Comparison of ENCODE assay signal across 19 cellular contexts in the genomic region with DNA sequence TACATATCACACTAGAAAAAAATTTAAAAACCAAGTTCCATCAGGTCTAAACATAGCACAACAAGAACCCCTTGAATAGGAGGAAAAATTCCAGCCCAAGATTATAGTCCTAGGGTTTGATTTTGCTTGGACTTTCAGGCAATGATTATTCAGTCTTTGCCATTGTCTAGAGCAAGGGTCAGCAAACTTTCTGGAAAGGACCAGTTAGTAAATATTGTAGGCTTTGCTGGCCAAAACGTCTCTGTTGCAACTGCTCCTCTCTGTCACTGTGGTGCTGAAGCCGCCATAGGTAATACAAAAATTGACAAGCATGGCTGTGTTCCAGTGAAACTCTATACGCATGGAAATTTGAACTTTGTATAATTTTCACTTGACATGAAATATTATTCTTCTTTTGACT.
DNase-seq lines count a peak whose midpoint lies in the region; ATAC-seq, FAIRE-seq and TF ChIP-seq lines count a peak whose summit lies in the region.
"Had no signal": no experiment of that assay in that cellular context is flagged by ENCODE, and none has a peak within 500 bp of the region (broad histone marks: within the 10 kb centered on the region; RNA-seq: fewer than 3 reads in every experiment).

No MANE protein-coding gene starts in this region.

- no TSS peak for BruUV-seq in K562 (replicated peaks; lab: Mats Ljungman, UMichigan)

- POLR2A ChIA-PET in K562 (lab: Yijun Ruan, JAX), result no interaction called here

- no peak overlapping the region for H3K27ac Mint-ChIP-seq in activated naive CD4-positive, alpha-beta T cell treated with anti-CD3 and anti-CD28 coated beads for 36 hours
- H3K27ac Mint-ChIP-seq: CD4-positive, alpha-beta memory T cell; H9 had no signal

- in situ Hi-C loops in K562 (cut with MboI), result no loop called here

- H3K27me3 Mint-ChIP-seq in activated naive CD4-positive, alpha-beta T cell treated with anti-CD3 and anti-CD28 coated beads for 36 hours (ENCODE audit: low read depth), result no peaks in the 10 kb centered on the region

- no peak for TF ChIP-seq POLR2A in K562 (conservative IDR thresholded peaks at IDR 0.05)

- H3K79me2 ChIP-seq in K562 (ENCODE audit: control insufficient read depth, insufficient read depth, low read length), result no peaks in the 10 kb centered on the region
- H3K79me2 ChIP-seq in neural cell (replicated peaks; ENCODE audit: insufficient read depth, low read length), result no peaks in the 10 kb centered on the region

- ATAC-seq in K562, result no peak
- peak; percentile 99 for ATAC-seq in left lobe of liver
- ATAC-seq: HCT116 had no signal

- H3K27me3 ChIP-seq in K562 (ENCODE audit: control insufficient read depth in 2 of 2, insufficient read depth in 2 of 2, low read length in 2 of 2), result no peaks in the 10 kb centered on the region
- H3K27me3 ChIP-seq in neural cell (ENCODE audit: insufficient read depth, low read depth, low read length), result no peaks in the 10 kb centered on the region

- H4K20me1 ChIP-seq in K562 (replicated peaks; ENCODE audit: control insufficient read depth, insufficient read depth, low read length) (no peaks in the 10 kb centered on the region), neural cell (ENCODE audit: insufficient read depth) (no peaks in the 10 kb centered on the region)

- no peaks in the 10 kb centered on the region for H3K36me3 ChIP-seq in K562 (ENCODE audit: control insufficient read depth, insufficient read depth, low read length)
- no peaks in the 10 kb centered on the region for H3K36me3 ChIP-seq in neural cell (ENCODE audit: insufficient read depth, low read length)

- no peak for TF ChIP-seq CTCF in K562 (IDR thresholded peaks at IDR 0.05 in 2 of 3, conservative IDR thresholded peaks at IDR 0.05 in 1 of 3; ENCODE audit: insufficient read depth in 2 of 3, low read depth in 1 of 3, low read length in 3 of 3)
- no peak for TF ChIP-seq CTCF in neural cell (IDR thresholded peaks at IDR 0.05; ENCODE audit: poor library complexity, severe bottlenecking)

- TF ChIP-seq RAD21 in K562 (CRISPR knock-in tag; conservative IDR thresholded peaks at IDR 0.05 in 1 of 2, IDR thresholded peaks at IDR 0.05 in 1 of 2) (no peak), neural cell (conservative IDR thresholded peaks at IDR 0.05) (no peak)

- H3K36me3 Mint-ChIP-seq in activated naive CD4-positive, alpha-beta T cell treated with anti-CD3 and anti-CD28 coated beads for 36 hours (ENCODE audit: low read depth), result no peaks in the 10 kb centered on the region
- H3K36me3 Mint-ChIP-seq: CD4-positive, alpha-beta memory T cell had no signal

- H3K27ac ChIP-seq in K562 (ENCODE audit: extremely low read depth, low read depth, low read length), result no peak overlapping the region
- peak overlapping the region; percentile 79 for H3K27ac ChIP-seq in neural cell (ENCODE audit: low read length)
- H3K27ac ChIP-seq: GM23248 had no signal

- H3K9ac ChIP-seq in K562 (ENCODE audit: insufficient read depth in 1 of 2, low read depth in 2 of 2, low read length in 2 of 2) (no peak overlapping the region), neural cell (ENCODE audit: low read length) (no peak overlapping the region)
- H3K9ac ChIP-seq: GM23248 had no signal

- no peaks in the 10 kb centered on the region; a peak in 1 of 5 replicates for H3K4me1 ChIP-seq in K562 (replicated peaks in 1 of 2; ENCODE audit: control insufficient read depth in 2 of 2, insufficient read depth in 2 of 2, low read length in 2 of 2)

- DNase-seq in K562 (ENCODE audit: extremely low read depth in 1 of 4, low spot score in 3 of 4) (no peak), left lobe of liver (ENCODE audit: low spot score) (peak; percentile 52)
- no peak for DNase-seq in activated naive CD4-positive, alpha-beta T cell treated with anti-CD3 and anti-CD28 coated beads for 36 hours
- DNase-seq in activated CD4-positive, alpha-beta T cell treated with anti-CD3 and anti-CD28 coated beads for 48 hours, result no peak
- no peak for DNase-seq in activated effector memory CD4-positive, alpha-beta T cell treated with anti-CD3 and anti-CD28 coated beads, Interleukin-2, amount 50 U/mL, for 16 hours
- DNase-seq: C1 segment of cervical spinal cord; Calu3; CD4-positive, alpha-beta memory T cell; COR-L47; DMS53; DMS79 treated with DMSO at 0.1 percent for 48 hours; GF-D8; GM23248; H9 had no signal

- no peaks in the 10 kb centered on the region for H3K9me2 ChIP-seq in neural cell (ENCODE audit: insufficient read depth, low read length)

- H3K9me1 ChIP-seq in K562 (ENCODE audit: control insufficient read depth, insufficient read depth, low read length), result no peaks in the 10 kb centered on the region

- H3K9me3 Mint-ChIP-seq in activated naive CD4-positive, alpha-beta T cell treated with anti-CD3 and anti-CD28 coated beads for 36 hours, result no peaks in the 10 kb centered on the region
- H3K9me3 Mint-ChIP-seq: H9 had no signal

- CTCF ChIA-PET in K562 (lab: Yijun Ruan, JAX; ENCODE audit: low intra/inter-chr PET ratio), result no interaction called here
- CTCF ChIA-PET in activated naive CD4-positive, alpha-beta T cell treated with anti-CD3 and anti-CD28 coated beads for 36 hours (lab: Charles Lee), result no interaction called here

- H3K4me2 ChIP-seq in K562 (ENCODE audit: insufficient read depth, low read length), result no peak overlapping the region
- H3K4me2 ChIP-seq in neural cell (ENCODE audit: low read length), result no peak overlapping the region

- no peak for TF ChIP-seq EP300 in K562 (IDR thresholded peaks at IDR 0.05; ENCODE audit: low read length)
- TF ChIP-seq EP300 in neural cell (conservative IDR thresholded peaks at IDR 0.05; ENCODE audit: poor library complexity, severe bottlenecking), result no peak

- intact Hi-C loops in K562 (cut with micrococcal nuclease), result no loop called here
- intact Hi-C loops in activated naive CD4-positive, alpha-beta T cell treated with anti-CD3 and anti-CD28 coated beads for 36 hours (cut with micrococcal nuclease), result no loop called here

- H3K4me3 ChIP-seq in K562 (no peak overlapping the region), neural cell (ENCODE audit: low read length) (no peak overlapping the region)
- H3K4me3 ChIP-seq: GM23248 had no signal

- H3K4me3 Mint-ChIP-seq in activated naive CD4-positive, alpha-beta T cell treated with anti-CD3 and anti-CD28 coated beads for 36 hours, result no peak overlapping the region
- H3K4me3 Mint-ChIP-seq: CD4-positive, alpha-beta memory T cell; H9 had no signal

- peaks cover 3% of the 10 kb centered on the region for H3F3A ChIP-seq in neural cell (ENCODE audit: insufficient read depth, low read length, poor library complexity, severe bottlenecking)

- peak overlapping the region; percentile 69 for H2AFZ ChIP-seq in K562 (ENCODE audit: low read depth, low read length)
- no peak overlapping the region for H2AFZ ChIP-seq in neural cell (ENCODE audit: low read depth, low read length)
- H2AFZ ChIP-seq: GM23248 had no signal

- H3K9me3 ChIP-seq in K562 (replicated peaks; ENCODE audit: control insufficient read depth, insufficient read depth, low read depth, low read length), result no peaks in the 10 kb centered on the region
- no peaks in the 10 kb centered on the region for H3K9me3 ChIP-seq in neural cell (ENCODE audit: low read length)

- FAIRE-seq in K562 (lab: Jason Lieb, UNC), result no peak
- FAIRE-seq: GM12891, GM18507, H1 had no signal

- H3K4me1 Mint-ChIP-seq in activated naive CD4-positive, alpha-beta T cell treated with anti-CD3 and anti-CD28 coated beads for 36 hours (ENCODE audit: low read depth), result peaks cover 3% of the 10 kb centered on the region

- 59% methylated on average over 3 of the region's 3 CpGs for WGBS in K562 (ENCODE audit: insufficient coverage, low coverage, missing lambda C conversion rate)

TF ChIP-seq in K562, 482 proteins besides CTCF, POLR2A, EP300 and RAD21:
- TF ChIP-seq PTRF (tag; IDR thresholded peaks at IDR 0.05), result no peak

TF ChIP-seq in neural cell, 6 proteins besides CTCF, POLR2A, EP300 and RAD21:
- TF ChIP-seq TAF1 (IDR thresholded peaks at IDR 0.05; ENCODE audit: low read depth) (no peak), MXI1 (conservative IDR thresholded peaks at IDR 0.05; ENCODE audit: poor library complexity, severe bottlenecking) (no peak), EZH2 (IDR thresholded peaks at IDR 0.05; ENCODE audit: borderline replicate concordance, insufficient read depth, low read length, poor library complexity, severe bottlenecking) (no peak), SMC3 (conservative IDR thresholded peaks at IDR 0.05; ENCODE audit: poor library complexity) (no peak), POLR2AphosphoS5 (IDR thresholded peaks at IDR 0.05) (no peak)
- TF ChIP-seq, protein P1, sequence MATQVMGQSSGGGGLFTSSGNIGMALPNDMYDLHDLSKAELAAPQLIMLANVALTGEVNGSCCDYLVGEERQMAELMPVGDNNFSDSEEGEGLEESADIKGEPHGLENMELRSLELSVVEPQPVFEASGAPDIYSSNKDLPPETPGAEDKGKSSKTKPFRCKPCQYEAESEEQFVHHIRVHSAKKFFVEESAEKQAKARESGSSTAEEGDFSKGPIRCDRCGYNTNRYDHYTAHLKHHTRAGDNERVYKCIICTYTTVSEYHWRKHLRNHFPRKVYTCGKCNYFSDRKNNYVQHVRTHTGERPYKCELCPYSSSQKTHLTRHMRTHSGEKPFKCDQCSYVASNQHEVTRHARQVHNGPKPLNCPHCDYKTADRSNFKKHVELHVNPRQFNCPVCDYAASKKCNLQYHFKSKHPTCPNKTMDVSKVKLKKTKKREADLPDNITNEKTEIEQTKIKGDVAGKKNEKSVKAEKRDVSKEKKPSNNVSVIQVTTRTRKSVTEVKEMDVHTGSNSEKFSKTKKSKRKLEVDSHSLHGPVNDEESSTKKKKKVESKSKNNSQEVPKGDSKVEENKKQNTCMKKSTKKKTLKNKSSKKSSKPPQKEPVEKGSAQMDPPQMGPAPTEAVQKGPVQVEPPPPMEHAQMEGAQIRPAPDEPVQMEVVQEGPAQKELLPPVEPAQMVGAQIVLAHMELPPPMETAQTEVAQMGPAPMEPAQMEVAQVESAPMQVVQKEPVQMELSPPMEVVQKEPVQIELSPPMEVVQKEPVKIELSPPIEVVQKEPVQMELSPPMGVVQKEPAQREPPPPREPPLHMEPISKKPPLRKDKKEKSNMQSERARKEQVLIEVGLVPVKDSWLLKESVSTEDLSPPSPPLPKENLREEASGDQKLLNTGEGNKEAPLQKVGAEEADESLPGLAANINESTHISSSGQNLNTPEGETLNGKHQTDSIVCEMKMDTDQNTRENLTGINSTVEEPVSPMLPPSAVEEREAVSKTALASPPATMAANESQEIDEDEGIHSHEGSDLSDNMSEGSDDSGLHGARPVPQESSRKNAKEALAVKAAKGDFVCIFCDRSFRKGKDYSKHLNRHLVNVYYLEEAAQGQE (IDR thresholded peaks at IDR 0.05; ENCODE audit: borderline replicate concordance), result no peak
